23 cellular contexts compared by ENCODE assay signal in genomic region chr9:119020730-119021333, GRCh38.
"Had no signal": no experiment of that assay in that cellular context is flagged by ENCODE, and none has a peak within 500 bp of the region (broad histone marks: within the 10 kb centered on the region; RNA-seq: fewer than 3 reads in every experiment).

No MANE protein-coding gene starts in this region.

- H3K4me1 Mint-ChIP-seq: activated CD4-positive, alpha-beta T cell treated with anti-CD3 and anti-CD28 coated beads for 36 hours; stimulated activated naive CD8-positive, alpha-beta T cell treated with anti-CD3 and anti-CD28 coated beads, Interleukin-15, amount 100 ng/mL, for 72 hours had no signal

- H3K27me3 ChIP-seq: adrenal gland, right atrium auricular region, testis, upper lobe of right lung had no signal

- H3K4me1 ChIP-seq: adrenal gland had no signal

- H3K27ac Mint-ChIP-seq: activated CD4-positive, alpha-beta memory T cell treated with anti-CD3 and anti-CD28 coated beads for 36 hours; activated CD4-positive, alpha-beta T cell treated with anti-CD3 and anti-CD28 coated beads for 36 hours; activated naive CD4-positive, alpha-beta T cell treated with anti-CD3 and anti-CD28 coated beads, Interleukin-2, amount 50 U/mL, for 72 hours; activated T-helper 1 cell treated with anti-CD3 and anti-CD28 coated beads, Interleukin-12 subunit alpha, Interleukin-12 subunit beta, Interleukin-2, Interleukin-4 antibody, amounts not matched to agents 30 ng/mL and 10 ng/mL and 1 ng/mL, durations not matched to agents 14 hours and 24 hours and 36 hours; dendritic cell treated with granulocyte-macrophage colony-stimulating factor and Interleukin-4, amounts not matched to agents 40 ng/mL and 50 ng/mL, for 4 days; effector memory CD8-positive, alpha-beta T cell; progenitor cell of endocrine pancreas; stimulated activated naive CD8-positive, alpha-beta T cell treated with anti-CD3 and anti-CD28 coated beads, Interleukin-15, amount 100 ng/mL, for 72 hours had no signal

- H3K9me3 Mint-ChIP-seq: activated naive CD4-positive, alpha-beta T cell treated with anti-CD3 and anti-CD28 coated beads, Interleukin-2, amount 50 U/mL, for 72 hours; activated T-helper 1 cell treated with anti-CD3 and anti-CD28 coated beads, Interleukin-12 subunit alpha, Interleukin-12 subunit beta, Interleukin-2, Interleukin-4 antibody, amounts not matched to agents 30 ng/mL and 10 ng/mL and 1 ng/mL, durations not matched to agents 14 hours and 24 hours and 36 hours; dendritic cell treated with granulocyte-macrophage colony-stimulating factor and Interleukin-4, amounts not matched to agents 40 ng/mL and 50 ng/mL, for 4 days; stimulated activated naive CD8-positive, alpha-beta T cell treated with anti-CD3 and anti-CD28 coated beads, Interleukin-15, amount 100 ng/mL, for 72 hours had no signal

- DNase-seq: activated CD4-positive, alpha-beta memory T cell treated with anti-CD3 and anti-CD28 coated beads for 36 hours; activated CD4-positive, alpha-beta T cell treated with anti-CD3 and anti-CD28 coated beads for 36 hours; activated gamma-delta T cell treated with Interleukin-2 at 50 U/mL for 16 hours; activated T-cell treated with anti-CD3 and anti-CD28 coated beads for 4 hours; effector memory CD8-positive, alpha-beta T cell; foreskin melanocyte; left ventricle myocardium inferior; stimulated activated CD4-positive, alpha-beta T cell treated with anti-CD3 and anti-CD28 coated beads, Interleukin-15, amount 100 ng/mL, for 24 hours; stimulated activated CD4-positive, alpha-beta T cell treated with anti-CD3 and anti-CD28 coated beads, Interleukin-2, amount 100 ng/mL, for 48 hours; stimulated activated naive CD8-positive, alpha-beta T cell treated with anti-CD3 and anti-CD28 coated beads, Interleukin-15, amount 100 ng/mL, for 72 hours; SW 1271; T-helper 2 cell; testis; upper lobe of right lung; WERI-Rb-1 had no signal

- H3K9me3 ChIP-seq: adrenal gland, left ventricle myocardium inferior, right atrium auricular region, testis, upper lobe of right lung had no signal

- H3K4me3 Mint-ChIP-seq: activated CD4-positive, alpha-beta memory T cell treated with anti-CD3 and anti-CD28 coated beads for 36 hours; activated CD4-positive, alpha-beta T cell treated with anti-CD3 and anti-CD28 coated beads for 36 hours; activated T-helper 1 cell treated with anti-CD3 and anti-CD28 coated beads, Interleukin-12 subunit alpha, Interleukin-12 subunit beta, Interleukin-2, Interleukin-4 antibody, amounts not matched to agents 30 ng/mL and 10 ng/mL and 1 ng/mL, durations not matched to agents 14 hours and 24 hours and 36 hours; dendritic cell treated with granulocyte-macrophage colony-stimulating factor and Interleukin-4, amounts not matched to agents 40 ng/mL and 50 ng/mL, for 4 days; effector memory CD8-positive, alpha-beta T cell; stimulated activated naive CD8-positive, alpha-beta T cell treated with anti-CD3 and anti-CD28 coated beads, Interleukin-15, amount 100 ng/mL, for 72 hours had no signal

- H3K27me3 Mint-ChIP-seq: activated CD4-positive, alpha-beta memory T cell treated with anti-CD3 and anti-CD28 coated beads for 36 hours; activated CD4-positive, alpha-beta T cell treated with anti-CD3 and anti-CD28 coated beads for 36 hours; dendritic cell treated with granulocyte-macrophage colony-stimulating factor and Interleukin-4, amounts not matched to agents 40 ng/mL and 50 ng/mL, for 4 days; effector memory CD8-positive, alpha-beta T cell; stimulated activated naive CD8-positive, alpha-beta T cell treated with anti-CD3 and anti-CD28 coated beads, Interleukin-15, amount 100 ng/mL, for 72 hours had no signal

- H3K27ac ChIP-seq: adrenal gland, epithelial cell of prostate, left ventricle myocardium inferior, right atrium auricular region, skin epidermis, testis, upper lobe of right lung, WERI-Rb-1 had no signal

- H3K36me3 Mint-ChIP-seq: activated CD4-positive, alpha-beta memory T cell treated with anti-CD3 and anti-CD28 coated beads for 36 hours; activated naive CD4-positive, alpha-beta T cell treated with anti-CD3 and anti-CD28 coated beads, Interleukin-2, amount 50 U/mL, for 72 hours had no signal

- ATAC-seq: activated CD4-positive, alpha-beta T cell treated with anti-CD3 and anti-CD28 coated beads for 36 hours; activated naive CD4-positive, alpha-beta T cell treated with anti-CD3 and anti-CD28 coated beads, Interleukin-2, amount 50 U/mL, for 72 hours; effector memory CD8-positive, alpha-beta T cell; stimulated activated naive CD8-positive, alpha-beta T cell treated with anti-CD3 and anti-CD28 coated beads, Interleukin-15, amount 100 ng/mL, for 72 hours; upper lobe of right lung had no signal
